Comparison of ENCODE assay signal across 15 cellular contexts in genomic region chr1:36966242-36966641, GRCh38.
DNase-seq lines count a peak whose midpoint lies in the region; TF ChIP-seq lines count a peak whose summit lies in the region.
"Had no signal": no experiment of that assay in that cellular context is flagged by ENCODE, and none has a peak within 500 bp of the region (broad histone marks: within the 10 kb centered on the region; RNA-seq: fewer than 3 reads in every experiment).

No MANE protein-coding gene starts in this region.

- TF ChIP-seq POLR2A in spleen (IDR thresholded peaks at IDR 0.05) = no peak
- TF ChIP-seq POLR2A in transverse colon (IDR thresholded peaks at IDR 0.05) = no peak

- no peaks in the 10 kb centered on the region for H3K36me3 ChIP-seq in H7 (replicated peaks; ENCODE audit: control insufficient read depth, insufficient read depth, low read length)
- H3K36me3 ChIP-seq in spleen = no peaks in the 10 kb centered on the region
- no peaks in the 10 kb centered on the region for H3K36me3 ChIP-seq in transverse colon
- H3K36me3 ChIP-seq: MG63, sigmoid colon had no signal

- H3K4me3 Mint-ChIP-seq in activated CD4-positive, alpha-beta memory T cell treated with anti-CD3 and anti-CD28 coated beads for 36 hours = no peak overlapping the region

- POLR2A ChIA-PET in activated CD4-positive, alpha-beta memory T cell treated with anti-CD3 and anti-CD28 coated beads for 36 hours (lab: Charles Lee) = no interaction called here

- H3K4me3 ChIP-seq in H7 (ENCODE audit: insufficient read depth, low read depth, low read length) (no peak overlapping the region), spleen (no peak overlapping the region), transverse colon (no peak overlapping the region)
- H3K4me3 ChIP-seq: coronary artery, MG63, mucosa of descending colon, sigmoid colon had no signal

- intact Hi-C loops in activated CD4-positive, alpha-beta memory T cell treated with anti-CD3 and anti-CD28 coated beads for 36 hours (cut with micrococcal nuclease) = no loop called here
- intact Hi-C loops in spleen (cut with DNase I; ENCODE audit: low total_unique reads) = no loop called here
- intact Hi-C loops in transverse colon (cut with DNase I; ENCODE audit: low total_unique reads) = no loop called here

- H3K27ac ChIP-seq in spleen (no peak overlapping the region), transverse colon (no peak overlapping the region)
- H3K27ac ChIP-seq: coronary artery, sigmoid colon had no signal

- H3K27ac Mint-ChIP-seq in activated CD4-positive, alpha-beta memory T cell treated with anti-CD3 and anti-CD28 coated beads for 36 hours = no peak overlapping the region

- WGBS in spleen, 5 donors = 23 to 53% (median 43%) methylated on average over 2 to 3 of the region's 3 CpGs
- 31% methylated on average over 3 of the region's 3 CpGs; no CpG with 5 or more reads in 1 of the 2 donors for WGBS in transverse colon (ENCODE audit: low coverage in 1 of 2), 2 donors

- CTCF ChIA-PET in activated CD4-positive, alpha-beta memory T cell treated with anti-CD3 and anti-CD28 coated beads for 36 hours (lab: Charles Lee) = no interaction called here

- TF ChIP-seq CTCF in spleen (IDR thresholded peaks at IDR 0.05 in 8 of 11, conservative IDR thresholded peaks at IDR 0.05 in 3 of 11) = no peak
- TF ChIP-seq CTCF in transverse colon (IDR thresholded peaks at IDR 0.05) = no peak

- H3K9me3 Mint-ChIP-seq in activated CD4-positive, alpha-beta memory T cell treated with anti-CD3 and anti-CD28 coated beads for 36 hours = no peaks in the 10 kb centered on the region

- no peaks in the 10 kb centered on the region; the same call in 1 of the 2 replicates for H3K27me3 ChIP-seq in H7 (ENCODE audit: control insufficient read depth, insufficient read depth, low read length)
- H3K27me3 ChIP-seq in spleen (replicated peaks in 1 of 7) = peaks cover 0 to 45% (median 0%) of the 10 kb centered on the region in 7 donors
- no peaks in the 10 kb centered on the region for H3K27me3 ChIP-seq in transverse colon
- H3K27me3 ChIP-seq: MG63 had no signal

- TF ChIP-seq EP300 in transverse colon (IDR thresholded peaks at IDR 0.05; ENCODE audit: low read depth) = no peak

- no peaks in the 10 kb centered on the region for H3K4me1 Mint-ChIP-seq in activated CD4-positive, alpha-beta memory T cell treated with anti-CD3 and anti-CD28 coated beads for 36 hours (ENCODE audit: low read depth)

- DNase-seq in CMK (ENCODE audit: low read depth) (peak; percentile 14), H7 (peak; percentile 74), islet precursor cell (peak; percentile 75), GOT3 (lab: John Stamatoyannopoulos, UW) (no peak), spleen (no peak), transverse colon (no peak), C1 segment of cervical spinal cord (lab: John Stamatoyannopoulos, UW) (no peak)
- DNase-seq in activated CD4-positive, alpha-beta memory T cell treated with anti-CD3 and anti-CD28 coated beads for 36 hours = peak; percentile 15
- DNase-seq: DMS53; MG63; NCI-H748 treated with DMSO at 0.1 percent for 48 hours; sigmoid colon; stimulated activated naive CD4-positive, alpha-beta T cell had no signal

- in situ Hi-C loops in transverse colon (cut with MboI; ENCODE audit: low pct_ligation_motif_present in 1 of 4, low pct_unique_long_range_greater_than_20kb in 1 of 4, low sequenced_read_pairs in 3 of 4) = no loop called here

- H3K9me3 ChIP-seq in spleen (no peaks in the 10 kb centered on the region), transverse colon (no peaks in the 10 kb centered on the region)
- H3K9me3 ChIP-seq: MG63, mucosa of descending colon, sigmoid colon had no signal

- no peaks in the 10 kb centered on the region for H3K4me1 ChIP-seq in spleen
- no peaks in the 10 kb centered on the region for H3K4me1 ChIP-seq in transverse colon
- H3K4me1 ChIP-seq: sigmoid colon had no signal

- H3K36me3 Mint-ChIP-seq in activated CD4-positive, alpha-beta memory T cell treated with anti-CD3 and anti-CD28 coated beads for 36 hours = no peaks in the 10 kb centered on the region

- H3K27me3 Mint-ChIP-seq in activated CD4-positive, alpha-beta memory T cell treated with anti-CD3 and anti-CD28 coated beads for 36 hours = peaks cover 3% of the 10 kb centered on the region

Comparison
In these comparisons a context has a peak if more than half of its experiments do, and no peak if none do; other contexts are left out.
1. DNase-seq: peak in CMK (single experiment), H7 (single experiment), activated CD4-positive, alpha-beta memory T cell treated with anti-CD3 and anti-CD28 coated beads for 36 hours (single experiment) and islet precursor cell (single experiment); none in GOT3 (single experiment), spleen (single experiment), transverse colon (single experiment) and C1 segment of cervical spinal cord (0 of 14).